ENCODE assay signal across 21 cellular contexts in the genomic region with DNA sequence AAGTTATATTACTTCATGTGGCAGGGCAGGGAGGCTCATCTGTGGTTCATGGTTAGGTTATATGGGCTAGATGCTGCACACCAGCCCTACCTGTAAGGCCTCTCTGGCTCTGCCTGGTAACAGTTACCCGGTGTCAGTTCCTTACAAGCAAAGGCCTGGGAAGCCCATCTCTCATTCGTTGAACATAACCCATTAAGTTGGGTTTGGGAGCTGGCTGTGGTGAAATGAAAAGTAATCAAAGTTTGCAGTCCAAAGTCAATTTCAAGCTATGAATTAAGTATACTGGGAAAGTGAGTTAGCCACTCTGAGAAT.
DNase-seq lines count a peak whose midpoint lies in the region; ATAC-seq, FAIRE-seq and TF ChIP-seq lines count a peak whose summit lies in the region.
"Had no signal": no experiment of that assay in that cellular context is flagged by ENCODE, and none has a peak within 500 bp of the region (broad histone marks: within the 10 kb centered on the region; RNA-seq: fewer than 3 reads in every experiment).

No MANE protein-coding gene starts in this region.

- TF ChIP-seq RAD21 in A549 (conservative IDR thresholded peaks at IDR 0.05 in 1 of 2, IDR thresholded peaks at IDR 0.05 in 1 of 2), result no peak

- H3K9me3 ChIP-seq in A549, result no peaks in the 10 kb centered on the region
- no peaks in the 10 kb centered on the region for H3K9me3 ChIP-seq in colonic mucosa
- H3K9me3 ChIP-seq: BE2C had no signal

- DNase-seq in A549 (ENCODE audit: low read depth in 1 of 2, low spot score in 1 of 2) (no peak), GM12892 (ENCODE audit: insufficient read length) (no peak), HT-29 (ENCODE audit: low spot score) (peak; percentile 50), colonic mucosa (no peak), iPS-NIHi7 (ENCODE audit: extremely low spot score) (no peak), SHP77 (lab: John Stamatoyannopoulos, UW) (no peak)
- DNase-seq: ACHN; BE2C; C1 segment of cervical spinal cord; CD4-positive, CD25-positive, alpha-beta regulatory T cell; CD8-positive, alpha-beta memory T cell; COR-L47; HCEC 1CT; KG1 had no signal

- no peak overlapping the region for H3K4me3 ChIP-seq in A549
- no peak overlapping the region for H3K4me3 ChIP-seq in colonic mucosa

- no peak for TF ChIP-seq CTCF in A549 (IDR thresholded peaks at IDR 0.05)
- no peak for TF ChIP-seq CTCF in colonic mucosa (IDR thresholded peaks at IDR 0.05)

- peak overlapping the region; percentile 77 to 86 for H3K27ac ChIP-seq in A549
- peak overlapping the region; percentile 68 for H3K27ac ChIP-seq in colonic mucosa

- TF ChIP-seq POLR2A in A549 (IDR thresholded peaks at IDR 0.05; ENCODE audit: low read length) (no peak), GM12892 (IDR thresholded peaks at IDR 0.05; ENCODE audit: low read depth, low read length) (no peak)

- no peak for TF ChIP-seq EP300 in A549 (IDR thresholded peaks at IDR 0.05)

- CTCF ChIA-PET in A549 (lab: Yijun Ruan, JAX), result interaction anchor here (0.9 to 1.7 kb wide), 2 partner anchors 30 to 42 kb away, joined by 3 to 5 read pairs; no protein-coding TSS in a partner anchor

- no peaks in the 10 kb centered on the region for H3K36me3 ChIP-seq in colonic mucosa
- H3K36me3 ChIP-seq: BE2C had no signal

- H3K9ac ChIP-seq in colonic mucosa (ENCODE audit: low read depth in 2 of 2, low read length in 2 of 2), result no peak overlapping the region

- H3K4me1 ChIP-seq in A549 (peaks cover 45% of the 10 kb centered on the region), colonic mucosa (peaks cover 3% of the 10 kb centered on the region)
- H3K4me1 ChIP-seq: BE2C had no signal

- intact Hi-C loops in colonic mucosa (cut with DNase I), result no loop called here

- H3K4me2 ChIP-seq in A549, result peak overlapping the region; percentile 72

- WGBS in A549 (ENCODE audit: missing lambda C conversion rate), result 97% methylated on average over 2 of the region's 2 CpGs

- FAIRE-seq in A549 (lab: Jason Lieb, UNC) (no peak), GM12892 (lab: Jason Lieb, UNC) (peak; percentile 33)
- FAIRE-seq: D721Med, GM12891, GM18507, H1, HepG2 had no signal

- no peaks in the 10 kb centered on the region for H3K27me3 ChIP-seq in colonic mucosa

- peak in 1 of 2 experiments; percentile 49; a peak in 5 of 6 replicates for ATAC-seq in A549
- ATAC-seq in GM19397 (IDR thresholded peaks at IDR 0.05; ENCODE audit: unreplicated experiment), result no peak
- ATAC-seq in HG03135 (IDR thresholded peaks at IDR 0.05; ENCODE audit: unreplicated experiment), result no peak
- ATAC-seq: HepG2 had no signal

- POLR2A ChIA-PET in A549 (lab: Yijun Ruan, JAX), result no interaction called here

TF ChIP-seq in A549, 52 proteins besides CTCF, POLR2A, EP300 and RAD21:
- TF ChIP-seq, protein P1, sequence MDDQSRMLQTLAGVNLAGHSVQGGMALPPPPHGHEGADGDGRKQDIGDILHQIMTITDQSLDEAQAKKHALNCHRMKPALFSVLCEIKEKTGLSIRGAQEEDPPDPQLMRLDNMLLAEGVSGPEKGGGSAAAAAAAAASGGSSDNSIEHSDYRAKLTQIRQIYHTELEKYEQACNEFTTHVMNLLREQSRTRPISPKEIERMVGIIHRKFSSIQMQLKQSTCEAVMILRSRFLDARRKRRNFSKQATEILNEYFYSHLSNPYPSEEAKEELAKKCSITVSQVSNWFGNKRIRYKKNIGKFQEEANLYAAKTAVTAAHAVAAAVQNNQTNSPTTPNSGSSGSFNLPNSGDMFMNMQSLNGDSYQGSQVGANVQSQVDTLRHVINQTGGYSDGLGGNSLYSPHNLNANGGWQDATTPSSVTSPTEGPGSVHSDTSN (IDR thresholded peaks at IDR 0.05), result no peak
- no peak for TF ChIP-seq NFE2L2 (conservative IDR thresholded peaks at IDR 0.05; ENCODE audit: low read length)
- TF ChIP-seq, protein P2, sequence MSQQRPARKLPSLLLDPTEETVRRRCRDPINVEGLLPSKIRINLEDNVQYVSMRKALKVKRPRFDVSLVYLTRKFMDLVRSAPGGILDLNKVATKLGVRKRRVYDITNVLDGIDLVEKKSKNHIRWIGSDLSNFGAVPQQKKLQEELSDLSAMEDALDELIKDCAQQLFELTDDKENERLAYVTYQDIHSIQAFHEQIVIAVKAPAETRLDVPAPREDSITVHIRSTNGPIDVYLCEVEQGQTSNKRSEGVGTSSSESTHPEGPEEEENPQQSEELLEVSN (IDR thresholded peaks at IDR 0.05; ENCODE audit: borderline replicate concordance, low read depth), result no peak
